Comparison of ENCODE assay signal across 1 cellular context in genomic region chr16:4426021-4426684, GRCh38.
TF ChIP-seq lines count a peak whose summit lies in the region.

No MANE protein-coding gene starts in this region.

TF ChIP-seq in HEK293, 187 proteins besides CTCF, POLR2A, EP300 and RAD21 (continued from another document):
- 0 out of 2 replicates have a peak, but pooled peaks have one; percentile 7 for TF ChIP-seq ZBTB11 (tag by site-specific recombination; conservative IDR thresholded peaks at IDR 0.05; ENCODE audit: low read depth)
- no peak; the same call in 1 of the 2 replicates for TF ChIP-seq KLF10 (tag by site-specific recombination; IDR thresholded peaks at IDR 0.05)
- TF ChIP-seq ZNF623 (tag by site-specific recombination; IDR thresholded peaks at IDR 0.05): peak; percentile 13; the same call in 1 of the 2 replicates
- no peak for TF ChIP-seq ZNF555 (tag by site-specific recombination; conservative IDR thresholded peaks at IDR 0.05)
- peak; percentile 89 for TF ChIP-seq ZNF335 (tag by site-specific recombination; conservative IDR thresholded peaks at IDR 0.05)
- TF ChIP-seq ZFP37 (tag by site-specific recombination; IDR thresholded peaks at IDR 0.05): peak; percentile 88; the same call in 1 of the 2 replicates
- TF ChIP-seq GFI1B (tag by site-specific recombination; IDR thresholded peaks at IDR 0.05): peak; percentile 36; the same call in 1 of the 2 replicates
- 0 out of 2 replicates have a peak, but pooled peaks have one; percentile 47 for TF ChIP-seq REPIN1 (tag by site-specific recombination; IDR thresholded peaks at IDR 0.05; ENCODE audit: low read depth)
- TF ChIP-seq ZBTB8A (tag by site-specific recombination; IDR thresholded peaks at IDR 0.05): 0 out of 2 replicates have a peak, but pooled peaks have one; percentile 40
- TF ChIP-seq ZNF600 (tag by site-specific recombination; IDR thresholded peaks at IDR 0.05): no peak
